In the genomic region with DNA sequence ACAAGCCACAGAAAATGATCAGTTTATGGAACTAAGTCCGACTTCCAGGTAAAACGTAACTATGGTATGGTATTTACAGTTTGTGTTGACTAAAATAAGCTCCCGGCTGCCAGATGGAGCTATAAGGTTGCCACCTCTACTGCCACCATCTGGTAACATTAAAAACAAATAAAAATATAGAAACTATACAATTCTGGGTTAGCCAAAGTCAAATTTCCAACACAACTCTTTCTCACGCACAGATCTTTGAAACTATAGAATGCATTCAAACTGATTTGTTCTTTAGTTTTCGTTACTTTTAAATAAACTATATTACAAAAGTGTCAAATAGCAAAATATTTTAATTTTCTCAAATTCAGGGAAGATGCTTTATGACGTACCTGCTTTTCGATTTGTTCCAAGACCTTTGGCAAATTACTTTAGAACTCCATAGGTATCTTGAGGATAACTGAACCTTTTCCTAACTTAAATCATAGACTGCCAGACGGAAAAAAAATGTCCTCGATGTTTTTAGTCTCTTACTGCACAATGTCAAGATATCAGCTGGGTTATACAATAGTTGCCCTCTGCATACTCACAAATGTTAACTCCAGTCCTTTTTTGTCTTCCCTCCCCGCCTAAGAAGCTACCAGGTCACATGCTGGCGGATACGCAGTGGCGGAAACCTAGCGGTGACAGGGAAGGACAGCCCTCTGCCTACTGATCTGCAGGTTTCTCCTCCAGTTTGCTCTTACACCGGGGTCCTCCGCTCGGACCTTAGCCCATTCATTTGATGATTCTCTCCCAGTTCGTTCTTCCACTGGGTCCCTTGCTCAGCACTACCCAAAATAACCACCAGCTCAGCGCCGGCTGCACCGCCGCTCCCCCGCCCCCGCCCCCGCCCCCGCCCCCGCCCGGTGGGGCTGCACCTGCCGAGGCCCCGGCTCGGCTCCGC, we compare ENCODE assay signal across 8 cellular contexts. TPM values are rescaled to one million over a fixed set of nuclear protein-coding genes. Genes with fewer than 3 reads are reported as not detected.
DNase-seq lines count a peak whose midpoint lies in the region; ATAC-seq, FAIRE-seq and TF ChIP-seq lines count a peak whose summit lies in the region.

No MANE protein-coding gene starts in this region.

- peak overlapping the region; percentile 87 for H3K27ac ChIP-seq in OCI-LY1 (ENCODE audit: low read depth, low read length, poor library complexity, severe bottlenecking)
- H3K27ac ChIP-seq in esophagus (ENCODE audit: low read depth in 2 of 2, low read length in 1 of 2) = peak overlapping the region; percentile 97 to 99
- peak overlapping the region; percentile 93 for H3K27ac ChIP-seq in muscle layer of colon (ENCODE audit: low read depth, low read length)

- H3K9me2 ChIP-seq in OCI-LY1 (ENCODE audit: low read depth, low read length) = no peaks in the 10 kb centered on the region

- H3K27ac Mint-ChIP-seq in Calu3 (ENCODE audit: unreplicated experiment) = peak overlapping the region; percentile 72
- H3K27ac Mint-ChIP-seq in stimulated activated memory B cell treated with anti-CD40 and anti-IgM and Interleukin-4, amounts not matched to agents 10 μg/mL and 1 μg/mL and 100 μg/mL, for 72 hours = peak overlapping the region; percentile 99

- CTCF ChIA-PET in Calu3 (lab: Charles Lee) = interaction anchor here (0.6 to 1.7 kb wide), 8 partner anchors 12 to 367 kb away, joined by 3 to 11 read pairs (median 4); a partner anchor contains a TSS

- H3K4me2 ChIP-seq in OCI-LY1 (ENCODE audit: low read length) = peak overlapping the region; percentile 98

- no peaks in the 10 kb centered on the region for H3K9me3 Mint-ChIP-seq in Calu3 (ENCODE audit: low read depth, unreplicated experiment)
- H3K9me3 Mint-ChIP-seq in stimulated activated memory B cell treated with anti-CD40 and anti-IgM and Interleukin-4, amounts not matched to agents 10 μg/mL and 1 μg/mL and 100 μg/mL, for 72 hours = no peaks in the 10 kb centered on the region

- no peaks in the 10 kb centered on the region for H3K27me3 Mint-ChIP-seq in Calu3 (ENCODE audit: unreplicated experiment)
- H3K27me3 Mint-ChIP-seq in stimulated activated memory B cell treated with anti-CD40 and anti-IgM and Interleukin-4, amounts not matched to agents 10 μg/mL and 1 μg/mL and 100 μg/mL, for 72 hours = no peaks in the 10 kb centered on the region

- H3K4me1 Mint-ChIP-seq in Calu3 (ENCODE audit: low read depth, unreplicated experiment) = peaks cover 22% of the 10 kb centered on the region
- peaks cover 27% of the 10 kb centered on the region for H3K4me1 Mint-ChIP-seq in stimulated activated memory B cell treated with anti-CD40 and anti-IgM and Interleukin-4, amounts not matched to agents 10 μg/mL and 1 μg/mL and 100 μg/mL, for 72 hours

- H3K4me3 ChIP-seq in OCI-LY1 (ENCODE audit: low read depth, low read length, poor library complexity, severe bottlenecking) (peak overlapping the region; percentile 97), esophagus (ENCODE audit: low read depth in 1 of 2, low read length in 2 of 2) (peak overlapping the region; percentile 85 to 99), muscle layer of colon (ENCODE audit: low read depth in 1 of 2, low read length in 2 of 2) (peak overlapping the region; percentile 75 to 91)

- intact Hi-C loops in Calu3 (cut with micrococcal nuclease; ENCODE audit: unreplicated experiment) = loop anchor here (2.0 kb wide), 1 partner anchor 136 kb away; no protein-coding TSS in a partner anchor

- no peaks in the 10 kb centered on the region for H3K36me3 ChIP-seq in OCI-LY1 (ENCODE audit: insufficient read depth, low read length)
- H3K36me3 ChIP-seq in esophagus (ENCODE audit: control insufficient read depth in 2 of 2, insufficient read depth in 2 of 2, low read length in 1 of 2) = no peaks in the 10 kb centered on the region
- peaks cover 4% of the 10 kb centered on the region for H3K36me3 ChIP-seq in muscle layer of colon (ENCODE audit: insufficient read depth, low read length)

- H3K4me3 Mint-ChIP-seq in Calu3 (ENCODE audit: low read depth, unreplicated experiment) = peak overlapping the region; percentile 99
- peak overlapping the region; percentile 100 for H3K4me3 Mint-ChIP-seq in stimulated activated memory B cell treated with anti-CD40 and anti-IgM and Interleukin-4, amounts not matched to agents 10 μg/mL and 1 μg/mL and 100 μg/mL, for 72 hours

- no peaks in the 10 kb centered on the region for H3K79me2 ChIP-seq in OCI-LY1 (ENCODE audit: insufficient read depth, low read length)

- WGBS in esophagus, 2 donors = 2% methylated on average over 29 to 32 of the region's 32 CpGs

- H3K9me3 ChIP-seq in OCI-LY1 (ENCODE audit: low read length) (no peaks in the 10 kb centered on the region), esophagus (ENCODE audit: control insufficient read depth in 2 of 2, insufficient read depth in 1 of 2, low read depth in 1 of 2, low read length in 1 of 2) (no peaks in the 10 kb centered on the region), muscle layer of colon (ENCODE audit: low read length) (no peaks in the 10 kb centered on the region)

- H3K27me3 ChIP-seq in OCI-LY1 (ENCODE audit: insufficient read depth, low read length) (no peaks in the 10 kb centered on the region), esophagus (ENCODE audit: control insufficient read depth in 1 of 2, insufficient read depth in 2 of 2, low read length in 2 of 2) (no peaks in the 10 kb centered on the region), muscle layer of colon (ENCODE audit: control insufficient read depth in 1 of 2, insufficient read depth in 2 of 2, low read length in 2 of 2) (no peaks in the 10 kb centered on the region)

- peaks cover 20% of the 10 kb centered on the region for H3K4me1 ChIP-seq in OCI-LY1 (ENCODE audit: insufficient read depth, low read length, severe bottlenecking)
- H3K4me1 ChIP-seq in esophagus (ENCODE audit: control insufficient read depth in 2 of 2, insufficient read depth in 2 of 2, low read length in 1 of 2) = no peaks in the 10 kb centered on the region
- H3K4me1 ChIP-seq in muscle layer of colon (ENCODE audit: insufficient read depth, low read length) = peaks cover 3% of the 10 kb centered on the region

- H3K36me3 Mint-ChIP-seq in Calu3 (ENCODE audit: insufficient read depth, unreplicated experiment) = peaks cover 42% of the 10 kb centered on the region
- H3K36me3 Mint-ChIP-seq in stimulated activated memory B cell treated with anti-CD40 and anti-IgM and Interleukin-4, amounts not matched to agents 10 μg/mL and 1 μg/mL and 100 μg/mL, for 72 hours = peaks cover 19% of the 10 kb centered on the region

- H2AFZ ChIP-seq in OCI-LY1 (ENCODE audit: low read length) = no peak overlapping the region

- H4K20me1 ChIP-seq in OCI-LY1 (ENCODE audit: insufficient read depth, low read length) = no peaks in the 10 kb centered on the region

- peak; percentile 49 for FAIRE-seq in HTR-8/SVneo (lab: Jason Lieb, UNC)

- H3K9ac ChIP-seq in OCI-LY1 (ENCODE audit: low read length) (peak overlapping the region; percentile 96), muscle layer of colon (ENCODE audit: low read length) (peak overlapping the region; percentile 80)

- TF ChIP-seq CTCF in Calu3 (IDR thresholded peaks at IDR 0.05; ENCODE audit: unreplicated experiment) (peak; percentile 16), OCI-LY1 (IDR thresholded peaks at IDR 0.05; ENCODE audit: low read length) (peak; percentile 34; the same call in 1 of the 2 replicates)

- peak; percentile 55 for DNase-seq in Calu3
- DNase-seq in HTR-8/SVneo (ENCODE audit: insufficient read length, low spot score) = peak; percentile 56
- DNase-seq in activated T-cell treated with anti-CD3 and anti-CD28 coated beads for 48 hours (ENCODE audit: low read depth) = peak; percentile 39

- ATAC-seq in GM21381 (IDR thresholded peaks at IDR 0.05; ENCODE audit: unreplicated experiment) = peak; percentile 40
- peak; percentile 69 for ATAC-seq in stimulated activated memory B cell treated with anti-CD40 and anti-IgM and Interleukin-4, amounts not matched to agents 10 μg/mL and 1 μg/mL and 100 μg/mL, for 72 hours

- peaks cover 6% of the 10 kb centered on the region; the same call in 1 of the 2 replicates for H3F3A ChIP-seq in OCI-LY1 (ENCODE audit: insufficient read depth, low read length)

- TSS peak; percentile 63 for BruUV-seq in Calu3 (replicated peaks; lab: Mats Ljungman, UMichigan)

RNA-seq across cellular contexts. Expression of a gene that starts 0.9 kb away (rescaled TPM):
- 20.7 and 21.3 TPM in 2 replicates for total RNA-seq in Calu3 (2022)
- 1 to 10 TPM; 3.6 to 4.9 TPM for polyA plus RNA-seq in esophagus

RNA-seq across cellular contexts. Expression of a gene that starts 43.1 kb away (rescaled TPM):
- 1.9 and 3.6 TPM in 2 replicates for total RNA-seq in Calu3 (2022)
- 1 to 10 TPM; 3.6 to 7.9 TPM for polyA plus RNA-seq in esophagus

Comparison
In these comparisons a context has a peak if more than half of its experiments do, and no peak if none do; other contexts are left out.
1. Peak in every context shown above with its lines: DNase-seq, ATAC-seq, H3K4me3 ChIP-seq and H3K27ac ChIP-seq.